14 cellular contexts compared by ENCODE assay signal in the genomic region with DNA sequence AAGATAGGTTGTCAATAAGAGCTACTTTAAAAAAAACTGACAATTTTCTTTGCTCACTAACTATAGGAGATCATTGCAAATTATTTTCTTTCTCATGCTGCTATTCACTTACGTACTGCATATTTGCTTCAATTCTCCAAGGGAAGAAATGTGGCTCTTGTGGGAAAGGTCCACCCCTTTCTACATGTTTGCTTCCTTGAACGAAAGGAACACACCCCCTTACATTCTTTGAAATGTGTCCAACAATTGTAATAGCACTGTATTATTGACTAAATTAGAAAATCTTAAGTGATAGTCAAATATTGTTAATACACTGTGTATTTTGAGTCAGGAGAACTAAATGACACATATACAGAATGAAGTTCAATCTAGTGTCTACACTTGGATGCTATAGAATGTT. TPM values are rescaled to one million over a fixed set of nuclear protein-coding genes. Genes with fewer than 3 reads are reported as not detected.
DNase-seq lines count a peak whose midpoint lies in the region; ATAC-seq, FAIRE-seq and TF ChIP-seq lines count a peak whose summit lies in the region.
"Had no signal": no experiment of that assay in that cellular context is flagged by ENCODE, and none has a peak within 500 bp of the region (broad histone marks: within the 10 kb centered on the region; RNA-seq: fewer than 3 reads in every experiment).

No MANE protein-coding gene starts in this region.

- DNase-seq in cardiac muscle cell (ENCODE audit: low read depth in 1 of 2, low spot score in 1 of 2) (peak in 1 of 2 donors; percentile 57), Right ventricle myocardium inferior (ENCODE audit: missing footprints) (no peak), GM12878 (ENCODE audit: low read depth, low spot score) (no peak), left colon (no peak), tibial nerve (ENCODE audit: low spot score in 2 of 2) (no peak), NCI-H1930 (lab: John Stamatoyannopoulos, UW) (no peak)
- DNase-seq: activated CD8-positive, alpha-beta T cell treated with anti-CD3 and anti-CD28 coated beads, Interleukin-2, amount 10 ng/mL, durations not matched to agents 7 days and 5 days; activated gamma-delta T cell treated with Interleukin-2 at 50 U/mL for 16 hours; GOT3; mesenchymal stem cell; NCI-H1694 treated with DMSO at 0.1 percent for 48 hours had no signal

- CTCF ChIA-PET in GM12878 (lab: Yijun Ruan, JAX), result interaction anchor here (0.7 to 1.5 kb wide), 4 partner anchors 49 to 195 kb away, joined by 3 to 5 read pairs (median 3); no protein-coding TSS in a partner anchor

- no peak for ATAC-seq in Right ventricle myocardium inferior
- peak; percentile 3 for ATAC-seq in GM12878
- peak; percentile 33 for ATAC-seq in left colon
- ATAC-seq in GM19455 (IDR thresholded peaks at IDR 0.05; ENCODE audit: unreplicated experiment), result no peak
- no peak for ATAC-seq in HG03280 (IDR thresholded peaks at IDR 0.05; ENCODE audit: unreplicated experiment)
- ATAC-seq: A549; activated CD8-positive, alpha-beta T cell treated with anti-CD3 and anti-CD28 coated beads, Interleukin-2, amount 10 ng/mL, durations not matched to agents 7 days and 5 days had no signal

- H3K9ac ChIP-seq in GM12878 (ENCODE audit: control insufficient read depth, insufficient read depth, low read length), result peak overlapping the region; percentile 32

- no peak for TF ChIP-seq RAD21 in GM12878 (IDR thresholded peaks at IDR 0.05; ENCODE audit: insufficient read depth, low read depth, low read length)

- no peak overlapping the region for H2AFZ ChIP-seq in GM12878 (ENCODE audit: control insufficient read depth, low read depth, low read length)

- no peak for TF ChIP-seq CTCF in cardiac muscle cell (IDR thresholded peaks at IDR 0.05; ENCODE audit: low read depth, low read length)
- no peak for TF ChIP-seq CTCF in GM12878 (IDR thresholded peaks at IDR 0.05 in 2 of 3, conservative IDR thresholded peaks at IDR 0.05 in 1 of 3; ENCODE audit: control insufficient read depth in 2 of 3, extremely low read depth in 1 of 3, insufficient read depth in 1 of 3, low read depth in 3 of 3, low read length in 3 of 3)
- TF ChIP-seq CTCF in tibial nerve (IDR thresholded peaks at IDR 0.05), result no peak

- no peak for FAIRE-seq in GM12878 (lab: Jason Lieb, UNC)
- FAIRE-seq: A549 had no signal

- no peaks in the 10 kb centered on the region for H3K9me3 ChIP-seq in cardiac muscle cell (ENCODE audit: low read depth)
- H3K9me3 ChIP-seq in GM12878 (replicated peaks; ENCODE audit: control insufficient read depth, insufficient read depth, low read length), result peaks cover 7% of the 10 kb centered on the region
- no peaks in the 10 kb centered on the region for H3K9me3 ChIP-seq in tibial nerve
- H3K9me3 ChIP-seq: A549 had no signal

- no peak for TF ChIP-seq EP300 in GM12878 (IDR thresholded peaks at IDR 0.05; ENCODE audit: borderline replicate concordance in 1 of 2, control insufficient read depth in 1 of 2, low read depth in 2 of 2, low read length in 2 of 2)
- TF ChIP-seq EP300 in tibial nerve (IDR thresholded peaks at IDR 0.05), result no peak

- H3K27me3 ChIP-seq in cardiac muscle cell (no peaks in the 10 kb centered on the region), GM12878 (replicated peaks in 1 of 2; ENCODE audit: control insufficient read depth in 2 of 2, insufficient read depth in 2 of 2, low read length in 1 of 2) (no peaks in the 10 kb centered on the region), tibial nerve (no peaks in the 10 kb centered on the region)

- H4K20me1 ChIP-seq in GM12878 (ENCODE audit: control insufficient read depth, insufficient read depth), result no peaks in the 10 kb centered on the region

- H3K4me3 ChIP-seq in cardiac muscle cell (no peak overlapping the region), GM12878 (peak overlapping the region; percentile 65), tibial nerve (peak overlapping the region in 1 of 4 donors; percentile 4)
- H3K4me3 ChIP-seq: A549 had no signal

- peaks cover 99% of the 10 kb centered on the region for H3K79me2 ChIP-seq in GM12878 (ENCODE audit: control insufficient read depth, insufficient read depth, low read length)

- WGBS in GM12878 (ENCODE audit: insufficient coverage, insufficient replicate concordance, low lambda C conversion rate, missing lambda C conversion rate), result 2% methylated on average over 2 of the region's 2 CpGs
- WGBS in tibial nerve, 2 donors, result 24 to 25% methylated on average over 2 of the region's 2 CpGs

- BruUV-seq in GM12878 (replicated peaks; lab: Mats Ljungman, UMichigan), result no TSS peak

- peak overlapping the region; percentile 80 for H3K4me2 ChIP-seq in GM12878 (ENCODE audit: control insufficient read depth, insufficient read depth)
- H3K4me2 ChIP-seq: A549 had no signal

- intact Hi-C loops in Right ventricle myocardium inferior (cut with DNase I), result no loop called here
- intact Hi-C loops in GM12878 (cut with micrococcal nuclease; ENCODE audit: unreplicated experiment), result loop anchor here (2.0 to 5.0 kb wide), 3 partner anchors 423 to 1389 kb away; no protein-coding TSS in a partner anchor
- intact Hi-C loops in left colon (cut with DNase I, micrococcal nuclease), result no loop called here

- no peaks in the 10 kb centered on the region for H3K36me3 ChIP-seq in cardiac muscle cell
- no peaks in the 10 kb centered on the region for H3K36me3 ChIP-seq in GM12878 (ENCODE audit: control insufficient read depth in 2 of 2, insufficient read depth in 2 of 2, low read length in 1 of 2)
- no peaks in the 10 kb centered on the region for H3K36me3 ChIP-seq in tibial nerve

- H3K27ac ChIP-seq in cardiac muscle cell (peak overlapping the region; percentile 76), GM12878 (ENCODE audit: control insufficient read depth, insufficient read depth) (peak overlapping the region; percentile 57), tibial nerve (peak overlapping the region in 3 of 4 donors; percentile 2 to 61 (median 25))
- H3K27ac ChIP-seq: A549 had no signal

- SMC1A ChIA-PET in GM12878 (lab: Charles Lee; ENCODE audit: uncharacterized antibody, unreplicated experiment), result interaction anchor here (0.6 to 2.0 kb wide), 14 partner anchors 13 to 1388 kb away, joined by 3 to 15 read pairs (median 4); no protein-coding TSS in a partner anchor

- RAD21 ChIA-PET in GM12878 (lab: Charles Lee; ENCODE audit: unreplicated experiment), result interaction anchor here (0.6 to 1.7 kb wide), 13 partner anchors 13 to 852 kb away, joined by 3 to 8 read pairs (median 4); no protein-coding TSS in a partner anchor

- TF ChIP-seq POLR2A in GM12878 (IDR thresholded peaks at IDR 0.05; ENCODE audit: low read depth, low read length), result no peak
- no peak for TF ChIP-seq POLR2A in tibial nerve (IDR thresholded peaks at IDR 0.05)

- POLR2A ChIA-PET in GM12878 (lab: Charles Lee), result interaction anchor here (1.6 kb wide), 1 partner anchor 52 kb away, joined by 4 read pairs; no protein-coding TSS in a partner anchor

- H3K4me1 ChIP-seq in cardiac muscle cell (ENCODE audit: low read depth) (peaks cover 46% of the 10 kb centered on the region), GM12878 (ENCODE audit: control insufficient read depth, insufficient read depth, low read length) (no peaks in the 10 kb centered on the region), tibial nerve (peaks cover 0 to 21% (median 5%) of the 10 kb centered on the region in 4 donors)

- in situ Hi-C loops in GM12878 (cut with MboI), result no loop called here

TF ChIP-seq in GM12878, 131 proteins besides CTCF, POLR2A, EP300 and RAD21 (continues in another document):
- TF ChIP-seq ATF2 (IDR thresholded peaks at IDR 0.05; ENCODE audit: low read length), result 0 out of 2 replicates have a peak, but pooled peaks have one; percentile 21
- no peak for TF ChIP-seq BACH1 (IDR thresholded peaks at IDR 0.05; ENCODE audit: borderline replicate concordance)
- no peak for TF ChIP-seq EGR1 (IDR thresholded peaks at IDR 0.05; ENCODE audit: borderline replicate concordance in 1 of 2, low read depth in 2 of 2, low read length in 2 of 2)
- TF ChIP-seq POLR2AphosphoS5 (IDR thresholded peaks at IDR 0.05; ENCODE audit: low read length), result peak; percentile 39; the same call in 1 of the 2 replicates

RNA-seq across cellular contexts. Expression of gene MEF2C, which starts 5.2 kb away (rescaled TPM):
- total RNA-seq in cardiac muscle cell, result 95.3 and 175 TPM in 2 replicates
- 107 and 137 TPM in 2 replicates for polyA plus RNA-seq in cardiac muscle cell
- total RNA-seq in Right ventricle myocardium inferior, result 46.7 TPM
- 839 and 919 TPM in 2 replicates for total RNA-seq in GM12878 (2013; cell fraction: nucleolus; rRNA removed)
- 175 and 219 TPM in 2 replicates for total RNA-seq in GM12878 (2014; rRNA removed)
- 220 and 236 TPM in 2 replicates for total RNA-seq in GM12878 (2014; rRNA removed; fragmentation: Illumina TruSeq; extraction: Trizol)
- 207 and 225 TPM in 2 replicates for total RNA-seq in GM12878 (2021)
- 89.3 TPM for polyA plus RNA-seq in GM12878 (2011; ENCODE audit: low read depth)
- polyA plus RNA-seq in GM12878 (2011; rRNA removed), result 105 and 125 TPM in 2 replicates
- 139 and 145 TPM in 2 replicates for polyA plus RNA-seq in GM12878 (2011; cell fraction: cytosol; rRNA removed)
- 105 and 117 TPM in 2 replicates for polyA plus RNA-seq in GM12878 (2011; cell fraction: nucleus; rRNA removed)
- 115 and 139 TPM in 2 replicates for polyA plus RNA-seq in GM12878 (2012)
- 209 and 260 TPM in 2 replicates for polyA plus RNA-seq in GM12878 (2014; fragmentation: Illumina TruSeq; extraction: Trizol)
- 100 to 1,000 TPM; 143 to 147 TPM for polyA plus RNA-seq in GM12878 (2014; fragmentation: Nextera tagmentation; extraction: Ambion mirVana)
- polyA plus RNA-seq in GM12878 (2014; rRNA removed), result 99.5 and 104 TPM in 2 replicates
- 100 to 1,000 TPM; 186 to 199 TPM for polyA plus RNA-seq in GM12878 (2016; fragmentation: Nextera tagmentation; extraction: Ambion mirVana)
- polyA minus RNA-seq in GM12878 (2011; rRNA and poly(A)+ RNA removed), result 323 and 371 TPM in 2 replicates
- polyA minus RNA-seq in GM12878 (2011; cell fraction: cytosol; rRNA and poly(A)+ RNA removed), result 81.9 and 107 TPM in 2 replicates
- polyA minus RNA-seq in GM12878 (2011; cell fraction: nucleus; rRNA and poly(A)+ RNA removed), result 194 and 315 TPM in 2 replicates
- total RNA-seq in left colon, result 10 to 100 TPM; 10.0 to 27.4 TPM
- total RNA-seq in tibial nerve, result 10 to 100 TPM; 16.5 to 40.8 (median 29.1) TPM

Comparison
In these comparisons a context has a peak if more than half of its experiments do, and no peak if none do; other contexts are left out.
1. H3K27ac ChIP-seq: peak in every context shown above with its lines; median percentile 76 in cardiac muscle cell; 57 in GM12878; 25 in tibial nerve.
2. ATAC-seq: peak in GM12878 (single experiment) and left colon (single experiment); none in Right ventricle myocardium inferior (single experiment), GM19455 (single experiment) and HG03280 (single experiment).